In the genomic region with DNA sequence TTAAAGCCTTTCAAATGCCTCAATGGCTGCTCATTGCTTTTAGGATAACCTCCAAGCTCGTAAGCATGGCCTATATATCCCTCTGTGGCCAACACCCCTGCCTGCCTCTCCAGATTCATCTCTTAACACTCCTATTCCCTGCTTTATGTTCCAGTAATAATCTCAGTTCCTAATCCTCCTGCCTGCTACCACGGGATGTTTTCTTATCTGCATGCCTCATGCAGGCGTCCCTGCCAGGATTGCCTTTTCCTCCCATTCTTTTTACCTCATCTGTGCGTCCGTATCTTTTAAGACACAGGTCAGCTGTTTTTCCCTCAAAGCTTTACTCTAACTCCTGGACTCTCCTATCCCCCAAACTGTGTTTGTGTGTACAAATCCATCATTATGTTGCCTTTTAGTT, we compare ENCODE assay signal across 17 cellular contexts. TPM values are rescaled to one million over a fixed set of nuclear protein-coding genes. Genes with fewer than 3 reads are reported as not detected.
DNase-seq lines count a peak whose midpoint lies in the region; TF ChIP-seq lines count a peak whose summit lies in the region.
"Had no signal": no experiment of that assay in that cellular context is flagged by ENCODE, and none has a peak within 500 bp of the region (broad histone marks: within the 10 kb centered on the region; RNA-seq: fewer than 3 reads in every experiment).

No MANE protein-coding gene starts in this region.

- no peak for TF ChIP-seq CTCF in WERI-Rb-1 (IDR thresholded peaks at IDR 0.05; ENCODE audit: low read depth, low read length)
- TF ChIP-seq CTCF in choroid plexus epithelial cell (conservative IDR thresholded peaks at IDR 0.05; ENCODE audit: low read depth, low read length) = no peak
- TF ChIP-seq CTCF in left ventricle myocardium inferior (IDR thresholded peaks at IDR 0.05; ENCODE audit: borderline replicate concordance) = no peak
- TF ChIP-seq CTCF in osteoblast (IDR thresholded peaks at IDR 0.05; ENCODE audit: extremely low read depth, low read depth, low read length) = no peak

- H3K27me3 Mint-ChIP-seq in activated naive CD8-positive, alpha-beta T cell treated with anti-CD3 and anti-CD28 coated beads for 36 hours = no peaks in the 10 kb centered on the region
- H3K27me3 Mint-ChIP-seq: B cell; CD4-positive, CD25-positive, alpha-beta regulatory T cell had no signal

- no peaks in the 10 kb centered on the region for H3K27me3 ChIP-seq in WERI-Rb-1 (ENCODE audit: insufficient read depth, low read depth, severe bottlenecking)
- H3K27me3 ChIP-seq in left ventricle myocardium inferior (ENCODE audit: low read depth) = no peaks in the 10 kb centered on the region
- H3K27me3 ChIP-seq in osteoblast (ENCODE audit: insufficient read depth, low read length) = no peaks in the 10 kb centered on the region

- DNase-seq in WERI-Rb-1 (peak; percentile 38), choroid plexus epithelial cell (ENCODE audit: low read depth) (peak; percentile 41), left ventricle myocardium inferior (no peak), osteoblast (ENCODE audit: insufficient read length, low spot score, missing footprints) (peak; percentile 58), NCI-H345 (lab: John Stamatoyannopoulos, UW) (no peak), cerebellar nuclear complex (lab: John Stamatoyannopoulos, UW) (no peak)
- no peak for DNase-seq in activated naive CD8-positive, alpha-beta T cell treated with anti-CD3 and anti-CD28 coated beads for 36 hours
- DNase-seq: Calu3; CD4-positive, CD25-positive, alpha-beta regulatory T cell; DMS79; NCI-H1930; NCI-H2171; NCI-H774; PC-9 had no signal

- H3K79me2 ChIP-seq in osteoblast (ENCODE audit: insufficient read depth, low read length) = peaks cover 39% of the 10 kb centered on the region

- intact Hi-C loops in left ventricle myocardium inferior (cut with micrococcal nuclease) = no loop called here

- H3K27ac Mint-ChIP-seq in activated naive CD8-positive, alpha-beta T cell treated with anti-CD3 and anti-CD28 coated beads for 36 hours = no peak overlapping the region
- H3K27ac Mint-ChIP-seq: B cell; CD4-positive, CD25-positive, alpha-beta regulatory T cell; GM23338 had no signal

- H3K27ac ChIP-seq in WERI-Rb-1 = peak overlapping the region; percentile 42
- H3K27ac ChIP-seq in left ventricle myocardium inferior (replicated peaks) = peak overlapping the region; percentile 48
- no peak overlapping the region for H3K27ac ChIP-seq in osteoblast (ENCODE audit: low read depth, low read length)
- H3K27ac ChIP-seq: PC-9 had no signal

- no peak overlapping the region for H2AFZ ChIP-seq in osteoblast (ENCODE audit: low read length)
- H2AFZ ChIP-seq: GM23338, PC-9 had no signal

- H3K4me2 ChIP-seq in osteoblast (ENCODE audit: insufficient read depth, low read length) = no peak overlapping the region
- H3K4me2 ChIP-seq: GM23338, PC-9 had no signal

- peaks cover 20% of the 10 kb centered on the region for H4K20me1 ChIP-seq in osteoblast (ENCODE audit: insufficient read depth, low read length)

- H3K36me3 ChIP-seq in WERI-Rb-1 (peaks cover 6% of the 10 kb centered on the region), left ventricle myocardium inferior (peaks cover 11% of the 10 kb centered on the region), osteoblast (ENCODE audit: insufficient read depth, low read length) (no peaks in the 10 kb centered on the region)

- H3K9me3 ChIP-seq in WERI-Rb-1 (ENCODE audit: severe bottlenecking) = peaks cover 4% of the 10 kb centered on the region
- H3K9me3 ChIP-seq in left ventricle myocardium inferior (replicated peaks) = peaks cover 13% of the 10 kb centered on the region
- no peaks in the 10 kb centered on the region for H3K9me3 ChIP-seq in osteoblast (ENCODE audit: low read depth, low read length)

- peaks cover 9% of the 10 kb centered on the region for H3K4me1 Mint-ChIP-seq in activated naive CD8-positive, alpha-beta T cell treated with anti-CD3 and anti-CD28 coated beads for 36 hours

- H3K4me3 ChIP-seq in WERI-Rb-1 (ENCODE audit: low read depth, low read length) (no peak overlapping the region), choroid plexus epithelial cell (ENCODE audit: low read depth, low read length) (no peak overlapping the region), left ventricle myocardium inferior (no peak overlapping the region), osteoblast (ENCODE audit: insufficient read depth, low read length) (no peak overlapping the region)
- H3K4me3 ChIP-seq: GM12878, GM23338, PC-9 had no signal

- H3K4me1 ChIP-seq in left ventricle myocardium inferior (peaks cover 45% of the 10 kb centered on the region), osteoblast (ENCODE audit: insufficient read depth, low read length) (peaks cover 3% of the 10 kb centered on the region)

- H3K36me3 Mint-ChIP-seq in activated naive CD8-positive, alpha-beta T cell treated with anti-CD3 and anti-CD28 coated beads for 36 hours = peaks cover 27% of the 10 kb centered on the region

- H3K4me3 Mint-ChIP-seq in activated naive CD8-positive, alpha-beta T cell treated with anti-CD3 and anti-CD28 coated beads for 36 hours = no peak overlapping the region
- H3K4me3 Mint-ChIP-seq: B cell; CD4-positive, CD25-positive, alpha-beta regulatory T cell; GM23338 had no signal

- peaks cover 21% of the 10 kb centered on the region for H3K9me3 Mint-ChIP-seq in activated naive CD8-positive, alpha-beta T cell treated with anti-CD3 and anti-CD28 coated beads for 36 hours

RNA-seq across cellular contexts. Expression of a gene that starts 36.1 kb away (rescaled TPM):
- total RNA-seq in left ventricle myocardium inferior (17.9 TPM), osteoblast (13.8 and 16.3 TPM in 2 replicates)
- 10 to 100 TPM; 14.8 to 15.8 TPM for total RNA-seq in activated naive CD8-positive, alpha-beta T cell treated with anti-CD3 and anti-CD28 coated beads for 36 hours

Comparison
In these comparisons a context has a peak if more than half of its experiments do, and no peak if none do; other contexts are left out.
1. DNase-seq: peak in WERI-Rb-1 (single experiment), choroid plexus epithelial cell (single experiment) and osteoblast (single experiment); none in left ventricle myocardium inferior (single experiment), NCI-H345 (single experiment), activated naive CD8-positive, alpha-beta T cell treated with anti-CD3 and anti-CD28 coated beads for 36 hours (single experiment) and cerebellar nuclear complex (0 of 2).